Comparison of ENCODE assay signal across 10 cellular contexts in genomic region chr12:56377310-56377988, GRCh38. TPM values are rescaled to one million over a fixed set of nuclear protein-coding genes. Genes with fewer than 3 reads are reported as not detected.
A peak's percentile ranks its signal among the peaks of the same experiment; 100 is the strongest.
DNase-seq lines count a peak whose midpoint lies in the region; ATAC-seq and TF ChIP-seq lines count a peak whose summit lies in the region.
"Had no signal": no experiment of that assay in that cellular context is flagged by ENCODE, and none has a peak within 500 bp of the region (broad histone marks: within the 10 kb centered on the region; RNA-seq: fewer than 3 reads in every experiment).

No MANE protein-coding gene starts in this region.

- TF ChIP-seq CTCF in PC-3 (conservative IDR thresholded peaks at IDR 0.05; ENCODE audit: low read depth, low read length) = peak; percentile 66

- peak overlapping the region; percentile 20 for H3K4me2 ChIP-seq in PC-3 (ENCODE audit: low read length)

- POLR2A ChIA-PET in PC-3 (lab: Charles Lee; ENCODE audit: unreplicated experiment) = no interaction called here
- POLR2A ChIA-PET in CD4-positive, alpha-beta memory T cell (lab: Charles Lee; ENCODE audit: partially characterized antibody) = no interaction called here

- H3K4me3 ChIP-seq in PC-3 (ENCODE audit: low read length) = no peak overlapping the region
- H3K4me3 ChIP-seq in CD4-positive, alpha-beta memory T cell (ENCODE audit: low read length in 2 of 2) = no peak overlapping the region

- no peak overlapping the region for H3K27ac Mint-ChIP-seq in activated T-cell treated with anti-CD3 and anti-CD28 coated beads, Interleukin-2, amount 50 U/mL, for 72 hours
- peak overlapping the region in 1 of 7 donors; percentile 27 for H3K27ac Mint-ChIP-seq in CD4-positive, alpha-beta memory T cell
- no peak overlapping the region for H3K27ac Mint-ChIP-seq in activated CD8-positive, alpha-beta memory T cell treated with anti-CD3 and anti-CD28 coated beads, Interleukin-2, amount 10 ng/mL, durations not matched to agents 7 days and 5 days

- H3K9me3 Mint-ChIP-seq in activated T-cell treated with anti-CD3 and anti-CD28 coated beads, Interleukin-2, amount 50 U/mL, for 72 hours = peaks cover 0 to 5% of the 10 kb centered on the region in 2 donors
- no peaks in the 10 kb centered on the region for H3K9me3 Mint-ChIP-seq in CD4-positive, alpha-beta memory T cell
- peaks cover 5% of the 10 kb centered on the region for H3K9me3 Mint-ChIP-seq in activated CD8-positive, alpha-beta memory T cell treated with anti-CD3 and anti-CD28 coated beads, Interleukin-2, amount 10 ng/mL, durations not matched to agents 7 days and 5 days (ENCODE audit: low read depth)

- peak; percentile 69 to 94 for ATAC-seq in activated T-cell treated with anti-CD3 and anti-CD28 coated beads, Interleukin-2, amount 50 U/mL, for 72 hours (replicated peaks in 1 of 2)
- ATAC-seq in PC-3 (peak; percentile 98), esophagus mucosa (peak; percentile 45), HG02852 (IDR thresholded peaks at IDR 0.05; ENCODE audit: unreplicated experiment) (no peak)
- peak; percentile 59 for ATAC-seq in stimulated activated naive CD8-positive, alpha-beta T cell treated with anti-CD3 and anti-CD28 coated beads, Interleukin-15, Interleukin-2, amounts not matched to agents 100 U/mL and 50 U/mL, for 24 hours
- no peak for ATAC-seq in activated CD8-positive, alpha-beta memory T cell treated with anti-CD3 and anti-CD28 coated beads, Interleukin-2, amount 10 ng/mL, durations not matched to agents 7 days and 5 days

- peak overlapping the region; percentile 68 for H2AFZ ChIP-seq in PC-3 (ENCODE audit: low read length)

- no peaks in the 10 kb centered on the region for H3K79me2 ChIP-seq in PC-3 (ENCODE audit: low read length)

- H3K36me3 ChIP-seq in PC-3 (ENCODE audit: low read depth, low read length) = no peaks in the 10 kb centered on the region
- H3K36me3 ChIP-seq in CD4-positive, alpha-beta memory T cell (ENCODE audit: insufficient read depth, low read length) = no peaks in the 10 kb centered on the region

- BruUV-seq in PC-3 (replicated peaks; lab: Mats Ljungman, UMichigan) = no TSS peak

- DNase-seq in activated T-cell treated with anti-CD3 and anti-CD28 coated beads, Interleukin-2, amount 50 U/mL, for 72 hours = no peak
- DNase-seq in activated T-cell treated with anti-CD3 and anti-CD28 coated beads, Interleukin-2, amount 50 U/mL, for 48 hours = no peak
- peak; percentile 80 for DNase-seq in PC-3
- DNase-seq in stimulated activated naive CD8-positive, alpha-beta T cell treated with anti-CD3 and anti-CD28 coated beads, Interleukin-15, Interleukin-2, amounts not matched to agents 100 U/mL and 50 U/mL, for 24 hours = no peak
- no peak for DNase-seq in CD4-positive, alpha-beta memory T cell
- DNase-seq in activated CD8-positive, alpha-beta memory T cell treated with anti-CD3 and anti-CD28 coated beads, Interleukin-2, amount 10 ng/mL, durations not matched to agents 7 days and 5 days = no peak
- DNase-seq: SHP77 treated with DMSO at 0.1 percent for 48 hours had no signal

- H3K4me1 ChIP-seq in PC-3 (ENCODE audit: insufficient read depth, low read length) = peaks cover 10% of the 10 kb centered on the region
- no peaks in the 10 kb centered on the region for H3K4me1 ChIP-seq in CD4-positive, alpha-beta memory T cell (ENCODE audit: insufficient read depth, low read length)

- H3K4me1 Mint-ChIP-seq in activated T-cell treated with anti-CD3 and anti-CD28 coated beads, Interleukin-2, amount 50 U/mL, for 72 hours (ENCODE audit: low read depth) = peaks cover 8% of the 10 kb centered on the region
- H3K4me1 Mint-ChIP-seq in CD4-positive, alpha-beta memory T cell = no peaks in the 10 kb centered on the region
- H3K4me1 Mint-ChIP-seq in activated CD8-positive, alpha-beta memory T cell treated with anti-CD3 and anti-CD28 coated beads, Interleukin-2, amount 10 ng/mL, durations not matched to agents 7 days and 5 days = no peaks in the 10 kb centered on the region

- H3K9ac ChIP-seq in PC-3 (ENCODE audit: low read length) = no peak overlapping the region

- no peaks in the 10 kb centered on the region for H3F3A ChIP-seq in PC-3 (ENCODE audit: low read length, unreplicated experiment)

- H3K27me3 ChIP-seq in PC-3 (ENCODE audit: low read length) = no peaks in the 10 kb centered on the region
- no peaks in the 10 kb centered on the region for H3K27me3 ChIP-seq in CD4-positive, alpha-beta memory T cell (ENCODE audit: insufficient read depth, low read length)

- H3K36me3 Mint-ChIP-seq in activated T-cell treated with anti-CD3 and anti-CD28 coated beads, Interleukin-2, amount 50 U/mL, for 72 hours (ENCODE audit: insufficient read depth in 2 of 2) = peaks cover 0 to 2% of the 10 kb centered on the region in 2 donors
- H3K36me3 Mint-ChIP-seq in CD4-positive, alpha-beta memory T cell = no peaks in the 10 kb centered on the region
- no peaks in the 10 kb centered on the region for H3K36me3 Mint-ChIP-seq in activated CD8-positive, alpha-beta memory T cell treated with anti-CD3 and anti-CD28 coated beads, Interleukin-2, amount 10 ng/mL, durations not matched to agents 7 days and 5 days

- no peaks in the 10 kb centered on the region for H3K27me3 Mint-ChIP-seq in activated T-cell treated with anti-CD3 and anti-CD28 coated beads, Interleukin-2, amount 50 U/mL, for 72 hours (ENCODE audit: low read depth)
- peaks cover 0 to 6% of the 10 kb centered on the region in 2 donors for H3K27me3 Mint-ChIP-seq in CD4-positive, alpha-beta memory T cell
- peaks cover 15% of the 10 kb centered on the region for H3K27me3 Mint-ChIP-seq in activated CD8-positive, alpha-beta memory T cell treated with anti-CD3 and anti-CD28 coated beads, Interleukin-2, amount 10 ng/mL, durations not matched to agents 7 days and 5 days

- H3K4me3 Mint-ChIP-seq in activated T-cell treated with anti-CD3 and anti-CD28 coated beads, Interleukin-2, amount 50 U/mL, for 72 hours = no peak overlapping the region
- no peak overlapping the region for H3K4me3 Mint-ChIP-seq in CD4-positive, alpha-beta memory T cell
- H3K4me3 Mint-ChIP-seq in activated CD8-positive, alpha-beta memory T cell treated with anti-CD3 and anti-CD28 coated beads, Interleukin-2, amount 10 ng/mL, durations not matched to agents 7 days and 5 days = no peak overlapping the region

- no peak overlapping the region for H3K27ac ChIP-seq in PC-3 (ENCODE audit: low read length)
- no peak overlapping the region for H3K27ac ChIP-seq in CD4-positive, alpha-beta memory T cell (ENCODE audit: low read depth, low read length)

- CTCF ChIA-PET in PC-3 (lab: Charles Lee) = interaction anchor here (1.1 kb wide), 1 partner anchor 87 kb away, joined by 4 read pairs; no protein-coding TSS in a partner anchor
- CTCF ChIA-PET in CD4-positive, alpha-beta memory T cell (lab: Charles Lee; ENCODE audit: partially characterized antibody) = interaction anchor here (1.4 kb wide), 1 partner anchor 87 kb away, joined by 7 read pairs; no protein-coding TSS in a partner anchor
- CTCF ChIA-PET in activated CD8-positive, alpha-beta memory T cell treated with anti-CD3 and anti-CD28 coated beads, Interleukin-2, amount 10 ng/mL, durations not matched to agents 7 days and 5 days (lab: Charles Lee) = interaction anchor here (0.8 to 1.9 kb wide), 2 partner anchors 38 to 87 kb away, joined by 4 read pairs; no protein-coding TSS in a partner anchor

- H3K9me3 ChIP-seq in PC-3 (ENCODE audit: low read length) = no peaks in the 10 kb centered on the region
- no peaks in the 10 kb centered on the region for H3K9me3 ChIP-seq in CD4-positive, alpha-beta memory T cell (ENCODE audit: control insufficient read depth in 1 of 2, low read length in 2 of 2)

- intact Hi-C loops in PC-3 (cut with micrococcal nuclease) = loop anchor here (1.0 kb wide), 1 partner anchor 87 kb away; no protein-coding TSS in a partner anchor
- intact Hi-C loops in CD4-positive, alpha-beta memory T cell (cut with micrococcal nuclease) = no loop called here

- H3K9me2 ChIP-seq in PC-3 (replicated peaks; ENCODE audit: low read length) = no peaks in the 10 kb centered on the region

- no peaks in the 10 kb centered on the region for H4K20me1 ChIP-seq in PC-3 (ENCODE audit: low read length)

RNA-seq across cellular contexts. Expression of gene APOF, which starts 14.8 kb away (rescaled TPM):
- under 1 TPM in 1 of 2 donors, not detected in 1; 0.28 TPM for total RNA-seq in activated T-cell treated with anti-CD3 and anti-CD28 coated beads, Interleukin-2, amount 50 U/mL, for 72 hours
- total RNA-seq in PC-3 (2014; rRNA removed) = not detected in 2 replicates
- not detected for total RNA-seq in esophagus mucosa
- not detected for total RNA-seq in CD4-positive, alpha-beta memory T cell
- not detected for polyA plus RNA-seq in CD4-positive, alpha-beta memory T cell
- total RNA-seq in activated CD8-positive, alpha-beta memory T cell treated with anti-CD3 and anti-CD28 coated beads, Interleukin-2, amount 10 ng/mL, durations not matched to agents 7 days and 5 days = not detected
- total RNA-seq: cerebellum had no signal

RNA-seq across cellular contexts. Expression of gene STAT2, which starts 17.5 kb away (rescaled TPM):
- 100 to 1,000 TPM; 121 to 142 TPM for total RNA-seq in activated T-cell treated with anti-CD3 and anti-CD28 coated beads, Interleukin-2, amount 50 U/mL, for 72 hours
- total RNA-seq in PC-3 (2014; rRNA removed) (68.8 and 73.1 TPM in 2 replicates), esophagus mucosa (54.5 TPM)
- total RNA-seq in CD4-positive, alpha-beta memory T cell = 100 to 1,000 TPM; 192 to 193 TPM
- polyA plus RNA-seq in CD4-positive, alpha-beta memory T cell = 10 to 100 TPM; 74.4 to 80.6 TPM
- total RNA-seq in activated CD8-positive, alpha-beta memory T cell treated with anti-CD3 and anti-CD28 coated beads, Interleukin-2, amount 10 ng/mL, durations not matched to agents 7 days and 5 days = 100 to 1,000 TPM; 178 to 308 TPM

RNA-seq across cellular contexts. Expression of gene IL23A, which starts 38.8 kb away (rescaled TPM):
- 100 to 1,000 TPM in 1 of 2 donors, 10 to 100 TPM in 1; 79.5 to 138 TPM for total RNA-seq in activated T-cell treated with anti-CD3 and anti-CD28 coated beads, Interleukin-2, amount 50 U/mL, for 72 hours
- total RNA-seq in PC-3 (2014; rRNA removed) = 17.5 and 18.2 TPM in 2 replicates
- 1.8 TPM for total RNA-seq in esophagus mucosa
- total RNA-seq in CD4-positive, alpha-beta memory T cell = 10 to 100 TPM; 34.1 to 34.4 TPM
- polyA plus RNA-seq in CD4-positive, alpha-beta memory T cell = 10 to 100 TPM; 30.3 to 40.1 TPM
- 10 to 100 TPM in 1 of 2 experiments, 1 to 10 TPM in 1; 2.9 to 12.4 TPM for total RNA-seq in activated CD8-positive, alpha-beta memory T cell treated with anti-CD3 and anti-CD28 coated beads, Interleukin-2, amount 10 ng/mL, durations not matched to agents 7 days and 5 days
- total RNA-seq: cerebellum had no signal

RNA-seq across cellular contexts. Expression of gene PAN2, which starts 43.6 kb away (rescaled TPM):
- 100 to 1,000 TPM; 112 to 139 TPM for total RNA-seq in activated T-cell treated with anti-CD3 and anti-CD28 coated beads, Interleukin-2, amount 50 U/mL, for 72 hours
- 15.3 and 27.1 TPM in 2 replicates for total RNA-seq in PC-3 (2014; rRNA removed)
- total RNA-seq in esophagus mucosa = 21.4 TPM
- 100 to 1,000 TPM; 193 to 203 TPM for total RNA-seq in CD4-positive, alpha-beta memory T cell
- 10 to 100 TPM in 1 of 2 donors, 1 to 10 TPM in 1; 5.6 to 10.2 TPM for polyA plus RNA-seq in CD4-positive, alpha-beta memory T cell
- total RNA-seq in activated CD8-positive, alpha-beta memory T cell treated with anti-CD3 and anti-CD28 coated beads, Interleukin-2, amount 10 ng/mL, durations not matched to agents 7 days and 5 days = 10 to 100 TPM; 48.7 to 72.5 TPM

Comparison
In these comparisons a context has a peak if more than half of its experiments do, and no peak if none do; other contexts are left out.
1. ATAC-seq: peak in activated T-cell treated with anti-CD3 and anti-CD28 coated beads, Interleukin-2, amount 50 U/mL, for 72 hours (2 of 2), PC-3 (single experiment), esophagus mucosa (single experiment) and stimulated activated naive CD8-positive, alpha-beta T cell treated with anti-CD3 and anti-CD28 coated beads, Interleukin-15, Interleukin-2, amounts not matched to agents 100 U/mL and 50 U/mL, for 24 hours (single experiment); none in HG02852 (single experiment) and activated CD8-positive, alpha-beta memory T cell treated with anti-CD3 and anti-CD28 coated beads, Interleukin-2, amount 10 ng/mL, durations not matched to agents 7 days and 5 days (single experiment).